Comparison of ENCODE assay signal across 2 cellular contexts in the genomic region with DNA sequence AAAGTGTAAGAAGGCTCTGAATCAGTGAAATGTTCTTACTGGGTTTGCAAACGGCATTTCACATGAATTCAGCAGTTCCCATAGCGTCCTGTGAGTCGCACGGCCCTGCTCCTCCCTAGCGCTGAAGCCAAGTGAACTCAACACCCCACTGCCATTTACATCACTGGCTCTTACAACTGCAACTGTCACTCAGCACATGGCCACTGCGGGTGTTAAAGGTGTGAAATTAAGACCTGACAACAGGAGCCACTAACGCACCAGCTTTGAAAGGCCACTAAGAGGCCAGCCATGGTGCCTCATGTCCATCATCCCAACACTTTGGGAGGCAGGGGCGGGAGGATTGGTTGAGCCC.
TF ChIP-seq lines count a peak whose summit lies in the region.

No MANE protein-coding gene starts in this region.

TF ChIP-seq in SK-N-SH, 30 proteins besides CTCF, POLR2A, EP300 and RAD21 (continued from another document):
- TF ChIP-seq MAX (IDR thresholded peaks at IDR 0.05; ENCODE audit: low read depth) (no peak), MXI1 (IDR thresholded peaks at IDR 0.05; ENCODE audit: low read depth, low read length) (no peak)
- TF ChIP-seq, protein P1, sequence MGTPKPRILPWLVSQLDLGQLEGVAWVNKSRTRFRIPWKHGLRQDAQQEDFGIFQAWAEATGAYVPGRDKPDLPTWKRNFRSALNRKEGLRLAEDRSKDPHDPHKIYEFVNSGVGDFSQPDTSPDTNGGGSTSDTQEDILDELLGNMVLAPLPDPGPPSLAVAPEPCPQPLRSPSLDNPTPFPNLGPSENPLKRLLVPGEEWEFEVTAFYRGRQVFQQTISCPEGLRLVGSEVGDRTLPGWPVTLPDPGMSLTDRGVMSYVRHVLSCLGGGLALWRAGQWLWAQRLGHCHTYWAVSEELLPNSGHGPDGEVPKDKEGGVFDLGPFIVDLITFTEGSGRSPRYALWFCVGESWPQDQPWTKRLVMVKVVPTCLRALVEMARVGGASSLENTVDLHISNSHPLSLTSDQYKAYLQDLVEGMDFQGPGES (IDR thresholded peaks at IDR 0.05; ENCODE audit: low read depth, low read length) = no peak

TF ChIP-seq in SK-N-SH treated with all-trans-retinoic acid at 6 μM for 48 hours, 23 proteins besides CTCF, POLR2A, EP300 and RAD21 (continued from another document):
- TF ChIP-seq BACH2 (CRISPR knock-in tag; IDR thresholded peaks at IDR 0.05; ENCODE audit: borderline replicate concordance) = no peak
- TF ChIP-seq RARB (CRISPR knock-in tag; IDR thresholded peaks at IDR 0.05) = no peak
- no peak for TF ChIP-seq CSDC2 (CRISPR knock-in tag; IDR thresholded peaks at IDR 0.05)
